Comparison of ENCODE assay signal across 8 cellular contexts in the genomic region with DNA sequence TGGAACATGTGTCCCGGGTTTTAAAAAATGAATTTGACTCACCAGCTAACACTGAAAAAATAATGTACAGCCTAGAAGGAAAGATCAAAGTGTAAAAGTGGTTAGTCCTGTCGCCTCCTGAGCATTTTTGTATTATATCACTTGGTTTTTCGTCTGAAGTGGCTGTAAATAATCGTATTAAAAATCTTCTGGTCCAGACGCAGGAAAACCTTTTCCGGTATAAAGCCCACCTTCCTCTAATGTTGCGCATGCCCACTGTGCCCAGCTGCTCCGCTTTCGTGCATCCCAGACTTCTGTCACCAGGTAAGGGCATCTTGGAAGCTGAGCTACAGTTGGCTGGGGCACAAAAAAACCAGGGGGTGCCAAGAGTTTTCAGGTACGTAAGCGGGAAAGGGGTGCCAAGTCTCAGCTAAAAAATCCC. TPM values are rescaled to one million over a fixed set of nuclear protein-coding genes. Genes with fewer than 3 reads are reported as not detected.
DNase-seq lines count a peak whose midpoint lies in the region; ATAC-seq, FAIRE-seq and TF ChIP-seq lines count a peak whose summit lies in the region.

No MANE protein-coding gene starts in this region.

- H3K4me3 ChIP-seq in keratinocyte (ENCODE audit: control insufficient read depth in 2 of 3, extremely low read depth in 1 of 3, insufficient read depth in 2 of 3, low read depth in 1 of 3, low read length in 3 of 3) (peak overlapping the region; percentile 75 to 97 (median 76)), spleen (peak overlapping the region; percentile 59 to 93 (median 88))

- WGBS in spleen, 5 donors: 0% methylated on average over 11 of the region's 11 CpGs

- H3K27me3 ChIP-seq in keratinocyte (ENCODE audit: control insufficient read depth, extremely low read depth, insufficient read depth, low read length) (no peaks in the 10 kb centered on the region), spleen (replicated peaks in 1 of 7) (no peaks in the 10 kb centered on the region)

- H3K4me2 ChIP-seq in keratinocyte (ENCODE audit: control insufficient read depth, extremely low read depth, insufficient read depth, low read depth, low read length): peak overlapping the region; percentile 93

- peak; percentile 62 for DNase-seq in stimulated activated CD4-positive, alpha-beta T cell treated with anti-CD3 and anti-CD28 coated beads, Interleukin-12 subunit alpha, Interleukin-12 subunit beta, amount 100 ng/mL, for 4 hours
- DNase-seq in stimulated activated CD4-positive, alpha-beta T cell treated with anti-CD3 and anti-CD28 coated beads, Interleukin-4, amount 100 ng/mL, for 1 hour: no peak
- DNase-seq in NCI-H128 (lab: John Stamatoyannopoulos, UW; ENCODE audit: unreplicated experiment) (peak; percentile 71), chondrocyte (ENCODE audit: low spot score) (no peak), keratinocyte (ENCODE audit: low read depth, low spot score) (peak; percentile 32), spleen (no peak)

- no peaks in the 10 kb centered on the region for H4K20me1 ChIP-seq in keratinocyte (ENCODE audit: control insufficient read depth, extremely low read depth, insufficient read depth, low read length)

- no peaks in the 10 kb centered on the region for H3K9me3 ChIP-seq in keratinocyte (ENCODE audit: control insufficient read depth, low read depth, low read length)
- peaks cover 0 to 8% (median 0%) of the 10 kb centered on the region in 8 donors for H3K9me3 ChIP-seq in spleen

- H3K4me1 ChIP-seq in keratinocyte (ENCODE audit: control insufficient read depth, extremely low read depth, insufficient read depth, low read length) (peaks cover 18% of the 10 kb centered on the region), spleen (peaks cover 23 to 54% (median 40%) of the 10 kb centered on the region in 6 donors)

- H3K36me3 ChIP-seq in keratinocyte (ENCODE audit: control insufficient read depth in 2 of 2, extremely low read depth in 1 of 2, insufficient read depth in 2 of 2, low read length in 2 of 2) (peaks cover 3 to 12% of the 10 kb centered on the region in 2 experiments), spleen (peaks cover 0 to 35% (median 21%) of the 10 kb centered on the region in 6 donors)

- no peak for TF ChIP-seq CTCF in chondrocyte (IDR thresholded peaks at IDR 0.05)
- no peak for TF ChIP-seq CTCF in keratinocyte (optimal IDR thresholded peaks at IDR 0.05 in 1 of 3, IDR thresholded peaks at IDR 0.05 in 1 of 3, conservative IDR thresholded peaks at IDR 0.05 in 1 of 3; ENCODE audit: extremely low read depth in 1 of 3, insufficient read depth in 2 of 3, low read length in 3 of 3)
- TF ChIP-seq CTCF in spleen (IDR thresholded peaks at IDR 0.05 in 8 of 11, conservative IDR thresholded peaks at IDR 0.05 in 3 of 11): peak in 1 of 11 experiments; percentile 1

- peaks cover 28% of the 10 kb centered on the region for H3K4me1 Mint-ChIP-seq in chondrocyte (ENCODE audit: low read depth)

- peak overlapping the region; percentile 100 for H3K27ac Mint-ChIP-seq in chondrocyte (ENCODE audit: unreplicated experiment)

- no peaks in the 10 kb centered on the region for H3K9me3 Mint-ChIP-seq in chondrocyte (ENCODE audit: low read depth)

- no peak for FAIRE-seq in keratinocyte (lab: Jason Lieb, UNC)

- peak overlapping the region; percentile 99 for H3K9ac ChIP-seq in keratinocyte (ENCODE audit: control insufficient read depth, extremely low read depth, insufficient read depth, low read length)

- H3K27ac ChIP-seq in keratinocyte (ENCODE audit: control insufficient read depth, insufficient read depth, low read length): peak overlapping the region; percentile 98
- H3K27ac ChIP-seq in spleen: peak overlapping the region; percentile 96 to 100 (median 100)

- dilution Hi-C loops in keratinocyte (cut with MboI; ENCODE audit: extremely low pct_ligation_motif_present, low sequenced_read_pairs): no loop called here

- no peaks in the 10 kb centered on the region for H3K9me1 ChIP-seq in keratinocyte (ENCODE audit: control insufficient read depth, extremely low read depth, insufficient read depth, low read length)

- peak; percentile 20 for ATAC-seq in HG02763 (IDR thresholded peaks at IDR 0.05; ENCODE audit: unreplicated experiment)
- ATAC-seq in SK-N-SH treated with all-trans-retinoic acid at 6 μM for 48 hours: peak; percentile 75

- H3K36me3 Mint-ChIP-seq in chondrocyte (ENCODE audit: low read depth): peaks cover 9% of the 10 kb centered on the region

- no peak for TF ChIP-seq POLR2A in spleen (IDR thresholded peaks at IDR 0.05)

- H3K4me3 Mint-ChIP-seq in chondrocyte (ENCODE audit: unreplicated experiment): peak overlapping the region; percentile 98

- H3K79me2 ChIP-seq in keratinocyte (ENCODE audit: control insufficient read depth, insufficient read depth, low read length): peaks cover 35% of the 10 kb centered on the region

- no peaks in the 10 kb centered on the region for H3K27me3 Mint-ChIP-seq in chondrocyte (ENCODE audit: low read depth)

- intact Hi-C loops in spleen (cut with DNase I; ENCODE audit: low total_unique reads): loop anchor here (10.0 kb wide), 1 partner anchor 402 kb away; no protein-coding TSS in a partner anchor

- peak overlapping the region; percentile 90 for H2AFZ ChIP-seq in keratinocyte (ENCODE audit: control insufficient read depth, low read length)

TF ChIP-seq in SK-N-SH treated with all-trans-retinoic acid at 6 μM for 48 hours, 23 proteins besides CTCF, POLR2A, EP300 and RAD21 (continues in another document):
- TF ChIP-seq PPARA (CRISPR knock-in tag; IDR thresholded peaks at IDR 0.05; ENCODE audit: borderline replicate concordance): no peak

RNA-seq across cellular contexts. Expression of a gene that starts 0.7 kb away (rescaled TPM):
- total RNA-seq in chondrocyte: 12.2 to 16.5 TPM (median 14.3 TPM) in 3 replicates
- 10.0 to 16.9 TPM (median 11.2 TPM) in 3 replicates for polyA plus RNA-seq in keratinocyte
- 38.1 TPM for polyA plus RNA-seq in keratinocyte (2011; ENCODE audit: low read depth)
- 5.7 and 14.9 TPM in 2 replicates for polyA plus RNA-seq in keratinocyte (2011; cell fraction: cytosol; rRNA removed)
- 16.0 and 19.2 TPM in 2 replicates for polyA plus RNA-seq in keratinocyte (2011; cell fraction: nucleus; rRNA removed)
- 7.6 and 10.9 TPM in 2 replicates for polyA plus RNA-seq in keratinocyte (2012; ENCODE audit: low replicate concordance)
- polyA minus RNA-seq in keratinocyte: 2.0 to 15.9 TPM (median 6.7 TPM) in 3 replicates
- polyA minus RNA-seq in keratinocyte (2011; cell fraction: cytosol; rRNA and poly(A)+ RNA removed): 6.7 TPM
- 8.7 and 11.4 TPM in 2 replicates for polyA minus RNA-seq in keratinocyte (2011; cell fraction: nucleus; rRNA and poly(A)+ RNA removed)
- 10 to 100 TPM; 14.6 to 21.8 (median 16.2) TPM for total RNA-seq in spleen
- polyA plus RNA-seq in spleen: 10 to 100 TPM in 2 of 3 donors, 1 to 10 TPM in 1; 8.3 to 11.0 (median 10.1) TPM

RNA-seq across cellular contexts. Expression of a gene that starts 3.2 kb away (rescaled TPM):
- total RNA-seq in chondrocyte (3.6 to 5.7 TPM (median 4.6 TPM) in 3 replicates), spleen (1 to 10 TPM in 1 of 7 donors, under 1 TPM in 6; 0.29 to 1.5 (median 0.70) TPM)
- polyA plus RNA-seq in keratinocyte (2.5 to 3.4 TPM (median 2.9 TPM) in 3 replicates), spleen (under 1 TPM; 0.30 to 0.58 (median 0.32) TPM)
- polyA plus RNA-seq in keratinocyte (2011; ENCODE audit: low read depth): 0.17 TPM
- polyA plus RNA-seq in keratinocyte (2011; cell fraction: cytosol; rRNA removed): 2.5 and 3.2 TPM in 2 replicates
- polyA plus RNA-seq in keratinocyte (2011; cell fraction: nucleus; rRNA removed): 3.0 and 3.3 TPM in 2 replicates
- polyA plus RNA-seq in keratinocyte (2012; ENCODE audit: low replicate concordance): 0.75 and 4.5 TPM in 2 replicates
- 0.59 to 2.9 TPM (median 0.74 TPM) in 3 replicates for polyA minus RNA-seq in keratinocyte
- 1.5 TPM for polyA minus RNA-seq in keratinocyte (2011; cell fraction: cytosol; rRNA and poly(A)+ RNA removed)
- polyA minus RNA-seq in keratinocyte (2011; cell fraction: nucleus; rRNA and poly(A)+ RNA removed): 1.8 and 3.2 TPM in 2 replicates

RNA-seq across cellular contexts. Expression of a gene that starts 7.7 kb away (rescaled TPM):
- 0.99 to 1.4 TPM in 2 of 3 replicates, not detected in the other for total RNA-seq in chondrocyte
- polyA plus RNA-seq in keratinocyte: 0.50 to 1.1 TPM (median 0.69 TPM) in 3 replicates
- polyA plus RNA-seq in keratinocyte (2011; ENCODE audit: low read depth): not detected
- 1.0 TPM in 1 of 2 replicates, not detected in the other for polyA plus RNA-seq in keratinocyte (2011; cell fraction: cytosol; rRNA removed)
- polyA plus RNA-seq in keratinocyte (2011; cell fraction: nucleus; rRNA removed): 2.6 and 4.9 TPM in 2 replicates
- polyA plus RNA-seq in keratinocyte (2012; ENCODE audit: low replicate concordance): 1.4 TPM in 1 of 2 replicates, not detected in the other
- polyA minus RNA-seq in keratinocyte: 6.6 to 30.7 TPM (median 9.9 TPM) in 3 replicates
- polyA minus RNA-seq in keratinocyte (2011; cell fraction: cytosol; rRNA and poly(A)+ RNA removed): 152 TPM
- polyA minus RNA-seq in keratinocyte (2011; cell fraction: nucleus; rRNA and poly(A)+ RNA removed): 86.3 and 410 TPM in 2 replicates
- total RNA-seq in spleen: 100 to 1,000 TPM in 1 of 7 donors, 10 to 100 TPM in 2, 1 to 10 TPM in 4; 1.5 to 105 (median 8.2) TPM
- under 1 TPM in 1 of 3 donors, not detected in 2; 0.39 TPM for polyA plus RNA-seq in spleen

RNA-seq across cellular contexts. Expression of a gene that starts 40.1 kb away (rescaled TPM):
- total RNA-seq in chondrocyte (not detected in 3 replicates), spleen (under 1 TPM in 2 of 7 donors, not detected in 5; 0.19 to 0.27 TPM)
- polyA plus RNA-seq in keratinocyte (not detected in 3 replicates), spleen (under 1 TPM in 1 of 3 donors, not detected in 2; 0.06 TPM)
- not detected for polyA plus RNA-seq in keratinocyte (2011; ENCODE audit: low read depth)
- polyA plus RNA-seq in keratinocyte (2011; cell fraction: cytosol; rRNA removed): not detected in 2 replicates
- not detected in 2 replicates for polyA plus RNA-seq in keratinocyte (2011; cell fraction: nucleus; rRNA removed)
- not detected in 2 replicates for polyA plus RNA-seq in keratinocyte (2012; ENCODE audit: low replicate concordance)
- polyA minus RNA-seq in keratinocyte: not detected in 3 replicates
- polyA minus RNA-seq in keratinocyte (2011; cell fraction: cytosol; rRNA and poly(A)+ RNA removed): not detected
- not detected in 2 replicates for polyA minus RNA-seq in keratinocyte (2011; cell fraction: nucleus; rRNA and poly(A)+ RNA removed)

RNA-seq across cellular contexts. Expression of a gene that starts 40.2 kb away (rescaled TPM):
- total RNA-seq in chondrocyte (1.5 to 2.2 TPM (median 1.9 TPM) in 3 replicates), spleen (1 to 10 TPM; 1.2 to 8.9 (median 5.1) TPM)
- polyA plus RNA-seq in keratinocyte (0.17 to 0.43 TPM (median 0.36 TPM) in 3 replicates), spleen (1 to 10 TPM; 1.9 to 4.6 (median 2.7) TPM)
- polyA plus RNA-seq in keratinocyte (2011; ENCODE audit: low read depth): not detected
- polyA plus RNA-seq in keratinocyte (2011; cell fraction: cytosol; rRNA removed): 0.19 and 0.27 TPM in 2 replicates
- polyA plus RNA-seq in keratinocyte (2011; cell fraction: nucleus; rRNA removed): 0.28 and 0.43 TPM in 2 replicates
- polyA plus RNA-seq in keratinocyte (2012; ENCODE audit: low replicate concordance): 0.16 and 0.49 TPM in 2 replicates
- polyA minus RNA-seq in keratinocyte: 0.03 TPM in 1 of 3 replicates, not detected in the others
- polyA minus RNA-seq in keratinocyte (2011; cell fraction: cytosol; rRNA and poly(A)+ RNA removed): not detected
- polyA minus RNA-seq in keratinocyte (2011; cell fraction: nucleus; rRNA and poly(A)+ RNA removed): 1.3 TPM in 1 of 2 replicates, not detected in the other

Comparison
In these comparisons a context has a peak if more than half of its experiments do, and no peak if none do; other contexts are left out.
1. DNase-seq: peak in stimulated activated CD4-positive, alpha-beta T cell treated with anti-CD3 and anti-CD28 coated beads, Interleukin-12 subunit alpha, Interleukin-12 subunit beta, amount 100 ng/mL, for 4 hours (single experiment), NCI-H128 (single experiment) and keratinocyte (single experiment); none in stimulated activated CD4-positive, alpha-beta T cell treated with anti-CD3 and anti-CD28 coated beads, Interleukin-4, amount 100 ng/mL, for 1 hour (single experiment), chondrocyte (single experiment) and spleen (single experiment).